In genomic region chr17:21214777-21215541, GRCh38 we compare ENCODE assay signal across 1 cellular context.
TF ChIP-seq lines count a peak whose summit lies in the region.

No MANE protein-coding gene starts in this region.

TF ChIP-seq in A549, 52 proteins besides CTCF, POLR2A, EP300 and RAD21 (continued from another document):
- no peak for TF ChIP-seq ATOH8 (CRISPR knock-in tag; IDR thresholded peaks at IDR 0.05; ENCODE audit: low read depth)
- no peak for TF ChIP-seq RNF2 (IDR thresholded peaks at IDR 0.05; ENCODE audit: borderline replicate concordance, low read depth)
- TF ChIP-seq MAFK (IDR thresholded peaks at IDR 0.05; ENCODE audit: partially characterized antibody) = no peak
